In the genomic region with DNA sequence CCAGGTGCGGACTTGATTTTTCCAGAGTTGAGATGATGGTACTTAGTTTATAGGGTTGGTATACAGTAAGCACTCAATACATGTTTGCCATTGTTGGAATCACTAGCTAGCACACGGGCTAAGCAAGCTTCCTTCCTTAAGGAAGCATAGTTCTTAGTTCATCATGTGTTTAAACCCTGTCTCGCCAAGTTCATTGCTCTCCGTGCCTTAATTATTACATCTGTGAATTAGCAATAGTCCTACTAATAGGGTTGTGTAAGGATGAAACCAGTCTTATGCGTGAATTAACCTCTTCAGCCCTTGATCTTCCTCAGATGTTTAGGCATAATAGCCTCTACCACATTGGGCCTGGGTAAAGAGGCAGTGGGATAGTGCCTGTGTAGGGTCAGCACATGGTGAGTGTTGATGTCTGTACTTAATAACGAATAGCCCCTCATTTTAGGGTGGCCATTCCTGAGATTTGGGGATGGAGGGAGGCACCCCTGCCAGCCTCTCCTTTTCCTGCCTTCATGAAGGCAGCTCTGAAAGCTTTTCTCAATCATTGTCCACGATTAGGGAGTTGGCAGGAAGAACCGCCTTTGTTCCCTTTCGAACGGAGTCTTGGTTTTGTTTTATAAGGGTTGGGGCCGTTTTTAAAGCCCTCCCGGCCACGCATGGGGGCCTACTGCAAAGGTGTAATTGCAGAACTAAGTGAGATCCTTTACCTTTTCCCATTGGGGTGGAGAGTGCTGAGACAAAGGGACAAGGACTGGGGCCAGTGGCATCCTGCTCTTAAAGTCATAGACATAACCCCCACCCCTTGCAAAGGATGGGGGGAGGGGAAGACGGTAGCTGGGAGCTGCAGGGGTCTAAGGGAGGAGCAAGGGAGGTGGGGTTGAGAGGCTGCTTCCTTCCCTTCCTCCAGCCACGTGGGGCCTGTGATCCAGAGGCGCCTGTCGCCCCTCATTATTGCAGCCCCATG, we compare ENCODE assay signal across 11 cellular contexts. TPM values are rescaled to one million over a fixed set of nuclear protein-coding genes. Genes with fewer than 3 reads are reported as not detected.
DNase-seq lines count a peak whose midpoint lies in the region; ATAC-seq and TF ChIP-seq lines count a peak whose summit lies in the region.
"Had no signal": no experiment of that assay in that cellular context is flagged by ENCODE, and none has a peak within 500 bp of the region (broad histone marks: within the 10 kb centered on the region; RNA-seq: fewer than 3 reads in every experiment).

No MANE protein-coding gene starts in this region.

- CTCF ChIA-PET in AG04450 (lab: Charles Lee), result interaction anchor here (0.9 to 3.4 kb wide), 4 partner anchors 14 to 183 kb away, joined by 3 to 32 read pairs (median 8); a partner anchor contains a TSS

- H3K27ac ChIP-seq in AG04450 (ENCODE audit: low read depth, low read length) (peak overlapping the region; percentile 0), DOHH2 (ENCODE audit: low read depth, low read length) (no peak overlapping the region)
- H3K27ac ChIP-seq: HL-60, stomach had no signal

- peak overlapping the region; percentile 92 for H3K4me3 Mint-ChIP-seq in T-helper 17 cell
- peak overlapping the region; percentile 70 to 90 (median 86) for H3K4me3 Mint-ChIP-seq in immature natural killer cell
- no peak overlapping the region for H3K4me3 Mint-ChIP-seq in activated CD4-positive, alpha-beta T cell treated with anti-CD3 and anti-CD28 coated beads, Interleukin-2, amount 10 ng/mL, durations not matched to agents 24 days and 14 days

- H3K36me3 Mint-ChIP-seq in T-helper 17 cell (ENCODE audit: low read depth), result no peaks in the 10 kb centered on the region
- H3K36me3 Mint-ChIP-seq in immature natural killer cell, result no peaks in the 10 kb centered on the region
- H3K36me3 Mint-ChIP-seq in activated CD4-positive, alpha-beta T cell treated with anti-CD3 and anti-CD28 coated beads, Interleukin-2, amount 10 ng/mL, durations not matched to agents 24 days and 14 days (ENCODE audit: low read depth), result no peaks in the 10 kb centered on the region

- peak overlapping the region; percentile 84 for H3K4me3 ChIP-seq in AG04450 (ENCODE audit: low read depth, low read length)
- H3K4me3 ChIP-seq in DOHH2 (ENCODE audit: low read length), result no peak overlapping the region; the same call in 1 of the 2 replicates

- POLR2A ChIA-PET in AG04450 (lab: Yijun Ruan, JAX), result no interaction called here

- H3K4me1 ChIP-seq in DOHH2 (ENCODE audit: control insufficient read depth, low read length), result peaks cover 34% of the 10 kb centered on the region

- H3K36me3 ChIP-seq in DOHH2 (ENCODE audit: control insufficient read depth, low read length), result no peaks in the 10 kb centered on the region
- H3K36me3 ChIP-seq: stomach had no signal

- H3K4me1 Mint-ChIP-seq in T-helper 17 cell, result peaks cover 10% of the 10 kb centered on the region
- peaks cover 18 to 25% of the 10 kb centered on the region in 2 donors for H3K4me1 Mint-ChIP-seq in immature natural killer cell
- H3K4me1 Mint-ChIP-seq in activated CD4-positive, alpha-beta T cell treated with anti-CD3 and anti-CD28 coated beads, Interleukin-2, amount 10 ng/mL, durations not matched to agents 24 days and 14 days, result peaks cover 11% of the 10 kb centered on the region

- 0 out of 2 replicates have a peak, but pooled peaks cover 2% of the 10 kb centered on the region for H3K79me2 ChIP-seq in DOHH2 (ENCODE audit: control insufficient read depth, low read length)

- peak overlapping the region; percentile 94 for H3K4me2 ChIP-seq in DOHH2 (ENCODE audit: low read length)

- peaks cover 9% of the 10 kb centered on the region; the same call in 1 of the 2 replicates for H3F3A ChIP-seq in DOHH2 (ENCODE audit: control insufficient read depth, insufficient read depth)

- H3K27me3 ChIP-seq in AG04450 (ENCODE audit: control insufficient read depth, insufficient read depth, low read length) (no peaks in the 10 kb centered on the region), DOHH2 (ENCODE audit: control insufficient read depth, low read length) (peaks cover 12% of the 10 kb centered on the region)
- H3K27me3 ChIP-seq: stomach had no signal

- DNase-seq in AG04450 (ENCODE audit: low read depth, low spot score), result no peak
- no peak for DNase-seq in T-helper 17 cell
- DNase-seq in immature natural killer cell, result no peak
- no peak for DNase-seq in AG08395 (ENCODE audit: low spot score)
- DNase-seq in activated CD4-positive, alpha-beta T cell treated with anti-CD3 and anti-CD28 coated beads, Interleukin-2, amount 10 ng/mL, durations not matched to agents 24 days and 14 days, result no peak
- no peak for DNase-seq in NCI-H2107 treated with DMSO at 0.1 percent for 48 hours (lab: John Stamatoyannopoulos, UW; ENCODE audit: unreplicated experiment)
- no peak for DNase-seq in NCI-H1436 treated with DMSO at 0.1 percent for 48 hours (lab: John Stamatoyannopoulos, UW)
- DNase-seq: stomach, T1000 had no signal

- no peaks in the 10 kb centered on the region for H3K9me2 ChIP-seq in DOHH2 (replicated peaks; ENCODE audit: control insufficient read depth, low read length)

- H3K27ac Mint-ChIP-seq in T-helper 17 cell (no peak overlapping the region), immature natural killer cell (peak overlapping the region in 1 of 6 donors; percentile 35)
- H3K27ac Mint-ChIP-seq in activated CD4-positive, alpha-beta T cell treated with anti-CD3 and anti-CD28 coated beads, Interleukin-2, amount 10 ng/mL, durations not matched to agents 24 days and 14 days, result no peak overlapping the region

- intact Hi-C loops in activated CD4-positive, alpha-beta T cell treated with anti-CD3 and anti-CD28 coated beads, Interleukin-2, amount 10 ng/mL, durations not matched to agents 24 days and 14 days (cut with micrococcal nuclease), result loop anchor here (2.0 to 5.0 kb wide), 2 partner anchors 21 to 92 kb away; a partner anchor contains a TSS

- TF ChIP-seq CTCF in AG04450 (IDR thresholded peaks at IDR 0.05; ENCODE audit: low read depth, low read length) (no peak), DOHH2 (IDR thresholded peaks at IDR 0.05; ENCODE audit: low read depth, low read length, poor library complexity, severe bottlenecking) (no peak)

- no peaks in the 10 kb centered on the region for H3K9me3 Mint-ChIP-seq in immature natural killer cell
- H3K9me3 Mint-ChIP-seq in activated CD4-positive, alpha-beta T cell treated with anti-CD3 and anti-CD28 coated beads, Interleukin-2, amount 10 ng/mL, durations not matched to agents 24 days and 14 days, result no peaks in the 10 kb centered on the region

- H4K20me1 ChIP-seq in DOHH2 (ENCODE audit: control insufficient read depth, insufficient read depth, low read depth, low read length), result 0 out of 2 replicates have a peak, but pooled peaks cover 4% of the 10 kb centered on the region

- H3K27me3 Mint-ChIP-seq in T-helper 17 cell (no peaks in the 10 kb centered on the region), immature natural killer cell (ENCODE audit: low read depth in 3 of 3) (peaks cover 1 to 5% (median 5%) of the 10 kb centered on the region in 3 donors)
- peaks cover 12% of the 10 kb centered on the region for H3K27me3 Mint-ChIP-seq in activated CD4-positive, alpha-beta T cell treated with anti-CD3 and anti-CD28 coated beads, Interleukin-2, amount 10 ng/mL, durations not matched to agents 24 days and 14 days

- no peak for ATAC-seq in T-helper 17 cell

- no peaks in the 10 kb centered on the region for H3K9me3 ChIP-seq in AG04450 (ENCODE audit: control insufficient read depth, insufficient read depth, low read length)
- no peaks in the 10 kb centered on the region for H3K9me3 ChIP-seq in DOHH2 (ENCODE audit: control insufficient read depth, insufficient read depth, low read length)
- H3K9me3 ChIP-seq in T-helper 17 cell (ENCODE audit: control insufficient read depth, low read length, poor library complexity, severe bottlenecking), result no peaks in the 10 kb centered on the region
- H3K9me3 ChIP-seq: stomach had no signal

RNA-seq across cellular contexts. Expression of a gene that starts 2.1 kb away (rescaled TPM):
- polyA plus RNA-seq in AG04450 (2011; rRNA removed) (1.8 and 1.9 TPM in 2 replicates), immature natural killer cell (under 1 TPM; 0.16 to 0.85 (median 0.32) TPM)
- 2.5 and 2.9 TPM in 2 replicates for polyA minus RNA-seq in AG04450 (2011; rRNA and poly(A)+ RNA removed)
- total RNA-seq in T-helper 17 cell, result under 1 TPM; 0.30 to 0.34 TPM
- 1.1 and 1.3 TPM in 2 replicates for total RNA-seq in activated CD4-positive, alpha-beta T cell treated with anti-CD3 and anti-CD28 coated beads, Interleukin-2, amount 10 ng/mL, durations not matched to agents 24 days and 14 days

RNA-seq across cellular contexts. Expression of a gene that starts 21.0 kb away (rescaled TPM):
- polyA plus RNA-seq in AG04450 (2011; rRNA removed) (84.8 and 88.1 TPM in 2 replicates), immature natural killer cell (100 to 1,000 TPM; 166 to 265 (median 208) TPM)
- polyA minus RNA-seq in AG04450 (2011; rRNA and poly(A)+ RNA removed), result 24.8 and 29.1 TPM in 2 replicates
- total RNA-seq in T-helper 17 cell, result 10 to 100 TPM; 33.9 to 47.5 TPM
- 36.3 and 37.7 TPM in 2 replicates for total RNA-seq in activated CD4-positive, alpha-beta T cell treated with anti-CD3 and anti-CD28 coated beads, Interleukin-2, amount 10 ng/mL, durations not matched to agents 24 days and 14 days

RNA-seq across cellular contexts. Expression of a gene that starts 55.5 kb away (rescaled TPM):
- polyA plus RNA-seq in AG04450 (2011; rRNA removed) (112 and 128 TPM in 2 replicates), immature natural killer cell (100 to 1,000 TPM; 137 to 218 (median 150) TPM)
- 75.8 and 83.0 TPM in 2 replicates for polyA minus RNA-seq in AG04450 (2011; rRNA and poly(A)+ RNA removed)
- 100 to 1,000 TPM; 105 to 134 TPM for total RNA-seq in T-helper 17 cell
- total RNA-seq in activated CD4-positive, alpha-beta T cell treated with anti-CD3 and anti-CD28 coated beads, Interleukin-2, amount 10 ng/mL, durations not matched to agents 24 days and 14 days, result 148 TPM in 2 replicates
